In the genomic region with DNA sequence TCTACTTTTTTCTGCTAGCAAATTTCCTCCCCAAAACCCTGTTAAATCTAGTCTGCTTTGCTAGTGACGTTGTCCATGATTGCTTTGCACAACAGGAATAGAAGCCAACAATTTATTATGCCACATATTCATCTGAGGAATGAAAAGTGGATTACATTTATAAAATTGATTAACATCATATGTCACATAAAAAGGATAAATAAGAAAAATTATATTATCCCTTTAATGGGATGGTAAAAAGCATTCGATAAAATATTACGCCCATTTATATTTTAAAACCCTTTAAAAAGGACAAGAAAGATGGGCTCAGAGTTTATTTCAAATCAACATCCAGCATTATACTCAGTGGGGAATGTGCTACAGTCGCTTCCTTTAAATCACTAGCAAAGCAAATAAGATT, we compare ENCODE assay signal across 9 cellular contexts.
"Had no signal": no experiment of that assay in that cellular context is flagged by ENCODE, and none has a peak within 500 bp of the region (broad histone marks: within the 10 kb centered on the region; RNA-seq: fewer than 3 reads in every experiment).

No MANE protein-coding gene starts in this region.

- H3K36me3 Mint-ChIP-seq: IgD-negative memory B cell had no signal

- H3K27me3 Mint-ChIP-seq: IgD-negative memory B cell had no signal

- H3K9ac ChIP-seq: GM23248, KMS-11 had no signal

- H3K27ac Mint-ChIP-seq: H9, IgD-negative memory B cell had no signal

- H3K27ac ChIP-seq: GM23248, HL-60, KMS-11 had no signal

- H3K4me2 ChIP-seq: KMS-11 had no signal

- DNase-seq: GM23248, GOT3, H9, HCEC 1CT, KBM-7 had no signal

- H3K4me3 Mint-ChIP-seq: H9 had no signal

- H3K4me1 Mint-ChIP-seq: IgD-negative memory B cell had no signal

- ATAC-seq: HepG2 had no signal

- H2AFZ ChIP-seq: GM23248 had no signal

- H3K4me3 ChIP-seq: GM23248 had no signal
